ENCODE assay signal across 1 cellular context in genomic region chr1:72009756-72010441, GRCh38.
TF ChIP-seq lines count a peak whose summit lies in the region.

No MANE protein-coding gene starts in this region.

TF ChIP-seq in GM23338, 12 proteins besides CTCF, POLR2A, EP300 and RAD21 (continued from another document):
- TF ChIP-seq, protein P1, sequence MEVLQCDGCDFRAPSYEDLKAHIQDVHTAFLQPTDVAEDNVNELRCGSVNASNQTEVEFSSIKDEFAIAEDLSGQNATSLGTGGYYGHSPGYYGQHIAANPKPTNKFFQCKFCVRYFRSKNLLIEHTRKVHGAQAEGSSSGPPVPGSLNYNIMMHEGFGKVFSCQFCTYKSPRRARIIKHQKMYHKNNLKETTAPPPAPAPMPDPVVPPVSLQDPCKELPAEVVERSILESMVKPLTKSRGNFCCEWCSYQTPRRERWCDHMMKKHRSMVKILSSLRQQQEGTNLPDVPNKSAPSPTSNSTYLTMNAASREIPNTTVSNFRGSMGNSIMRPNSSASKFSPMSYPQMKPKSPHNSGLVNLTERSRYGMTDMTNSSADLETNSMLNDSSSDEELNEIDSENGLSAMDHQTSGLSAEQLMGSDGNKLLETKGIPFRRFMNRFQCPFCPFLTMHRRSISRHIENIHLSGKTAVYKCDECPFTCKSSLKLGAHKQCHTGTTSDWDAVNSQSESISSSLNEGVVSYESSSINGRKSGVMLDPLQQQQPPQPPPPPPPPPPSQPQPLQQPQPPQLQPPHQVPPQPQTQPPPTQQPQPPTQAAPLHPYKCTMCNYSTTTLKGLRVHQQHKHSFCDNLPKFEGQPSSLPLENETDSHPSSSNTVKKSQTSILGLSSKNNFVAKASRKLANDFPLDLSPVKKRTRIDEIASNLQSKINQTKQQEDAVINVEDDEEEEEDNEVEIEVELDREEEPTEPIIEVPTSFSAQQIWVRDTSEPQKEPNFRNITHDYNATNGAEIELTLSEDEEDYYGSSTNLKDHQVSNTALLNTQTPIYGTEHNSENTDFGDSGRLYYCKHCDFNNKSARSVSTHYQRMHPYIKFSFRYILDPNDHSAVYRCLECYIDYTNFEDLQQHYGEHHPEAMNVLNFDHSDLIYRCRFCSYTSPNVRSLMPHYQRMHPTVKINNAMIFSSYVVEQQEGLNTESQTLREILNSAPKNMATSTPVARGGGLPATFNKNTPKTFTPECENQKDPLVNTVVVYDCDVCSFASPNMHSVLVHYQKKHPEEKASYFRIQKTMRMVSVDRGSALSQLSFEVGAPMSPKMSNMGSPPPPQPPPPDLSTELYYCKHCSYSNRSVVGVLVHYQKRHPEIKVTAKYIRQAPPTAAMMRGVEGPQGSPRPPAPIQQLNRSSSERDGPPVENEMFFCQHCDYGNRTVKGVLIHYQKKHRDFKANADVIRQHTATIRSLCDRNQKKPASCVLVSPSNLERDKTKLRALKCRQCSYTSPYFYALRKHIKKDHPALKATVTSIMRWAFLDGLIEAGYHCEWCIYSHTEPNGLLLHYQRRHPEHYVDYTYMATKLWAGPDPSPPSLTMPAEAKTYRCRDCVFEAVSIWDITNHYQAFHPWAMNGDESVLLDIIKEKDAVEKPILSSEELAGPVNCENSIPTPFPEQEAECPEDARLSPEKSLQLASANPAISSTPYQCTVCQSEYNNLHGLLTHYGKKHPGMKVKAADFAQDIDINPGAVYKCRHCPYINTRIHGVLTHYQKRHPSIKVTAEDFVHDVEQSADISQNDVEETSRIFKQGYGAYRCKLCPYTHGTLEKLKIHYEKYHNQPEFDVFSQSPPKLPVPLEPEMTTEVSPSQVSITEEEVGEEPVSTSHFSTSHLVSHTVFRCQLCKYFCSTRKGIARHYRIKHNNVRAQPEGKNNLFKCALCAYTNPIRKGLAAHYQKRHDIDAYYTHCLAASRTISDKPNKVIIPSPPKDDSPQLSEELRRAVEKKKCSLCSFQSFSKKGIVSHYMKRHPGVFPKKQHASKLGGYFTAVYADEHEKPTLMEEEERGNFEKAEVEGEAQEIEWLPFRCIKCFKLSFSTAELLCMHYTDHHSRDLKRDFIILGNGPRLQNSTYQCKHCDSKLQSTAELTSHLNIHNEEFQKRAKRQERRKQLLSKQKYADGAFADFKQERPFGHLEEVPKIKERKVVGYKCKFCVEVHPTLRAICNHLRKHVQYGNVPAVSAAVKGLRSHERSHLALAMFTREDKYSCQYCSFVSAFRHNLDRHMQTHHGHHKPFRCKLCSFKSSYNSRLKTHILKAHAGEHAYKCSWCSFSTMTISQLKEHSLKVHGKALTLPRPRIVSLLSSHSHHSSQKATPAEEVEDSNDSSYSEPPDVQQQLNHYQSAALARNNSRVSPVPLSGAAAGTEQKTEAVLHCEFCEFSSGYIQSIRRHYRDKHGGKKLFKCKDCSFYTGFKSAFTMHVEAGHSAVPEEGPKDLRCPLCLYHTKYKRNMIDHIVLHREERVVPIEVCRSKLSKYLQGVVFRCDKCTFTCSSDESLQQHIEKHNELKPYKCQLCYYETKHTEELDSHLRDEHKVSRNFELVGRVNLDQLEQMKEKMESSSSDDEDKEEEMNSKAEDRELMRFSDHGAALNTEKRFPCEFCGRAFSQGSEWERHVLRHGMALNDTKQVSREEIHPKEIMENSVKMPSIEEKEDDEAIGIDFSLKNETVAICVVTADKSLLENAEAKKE (CRISPR knock-in tag; IDR thresholded peaks at IDR 0.05), result no peak
- no peak for TF ChIP-seq POLR2AphosphoS5 (IDR thresholded peaks at IDR 0.05; ENCODE audit: low read depth)
